In genomic region chr17:82320956-82321927, GRCh38 we compare ENCODE assay signal across 1 cellular context.
A peak's percentile ranks its signal among the peaks of the same experiment; 100 is the strongest.
TF ChIP-seq lines count a peak whose summit lies in the region.

No MANE protein-coding gene starts in this region.

TF ChIP-seq in HepG2, 621 proteins besides CTCF, POLR2A, EP300 and RAD21 (continued from another document and continues in another):
- TF ChIP-seq ZNF784 (CRISPR knock-in tag; IDR thresholded peaks at IDR 0.05; ENCODE audit: borderline replicate concordance), result no peak
- TF ChIP-seq ZNF768 (CRISPR knock-in tag; IDR thresholded peaks at IDR 0.05), result no peak; the same call in 1 of the 2 replicates
- no peak for TF ChIP-seq AHR (CRISPR knock-in tag; IDR thresholded peaks at IDR 0.05)
- TF ChIP-seq FOXA3 (CRISPR knock-in tag; IDR thresholded peaks at IDR 0.05), result no peak; the same call in 1 of the 2 replicates
- TF ChIP-seq ZNF331 (CRISPR knock-in tag; IDR thresholded peaks at IDR 0.05), result no peak; the same call in 1 of the 2 replicates
- TF ChIP-seq SETDB1 (CRISPR knock-in tag; IDR thresholded peaks at IDR 0.05; ENCODE audit: borderline replicate concordance), result no peak
- TF ChIP-seq, protein P1, sequence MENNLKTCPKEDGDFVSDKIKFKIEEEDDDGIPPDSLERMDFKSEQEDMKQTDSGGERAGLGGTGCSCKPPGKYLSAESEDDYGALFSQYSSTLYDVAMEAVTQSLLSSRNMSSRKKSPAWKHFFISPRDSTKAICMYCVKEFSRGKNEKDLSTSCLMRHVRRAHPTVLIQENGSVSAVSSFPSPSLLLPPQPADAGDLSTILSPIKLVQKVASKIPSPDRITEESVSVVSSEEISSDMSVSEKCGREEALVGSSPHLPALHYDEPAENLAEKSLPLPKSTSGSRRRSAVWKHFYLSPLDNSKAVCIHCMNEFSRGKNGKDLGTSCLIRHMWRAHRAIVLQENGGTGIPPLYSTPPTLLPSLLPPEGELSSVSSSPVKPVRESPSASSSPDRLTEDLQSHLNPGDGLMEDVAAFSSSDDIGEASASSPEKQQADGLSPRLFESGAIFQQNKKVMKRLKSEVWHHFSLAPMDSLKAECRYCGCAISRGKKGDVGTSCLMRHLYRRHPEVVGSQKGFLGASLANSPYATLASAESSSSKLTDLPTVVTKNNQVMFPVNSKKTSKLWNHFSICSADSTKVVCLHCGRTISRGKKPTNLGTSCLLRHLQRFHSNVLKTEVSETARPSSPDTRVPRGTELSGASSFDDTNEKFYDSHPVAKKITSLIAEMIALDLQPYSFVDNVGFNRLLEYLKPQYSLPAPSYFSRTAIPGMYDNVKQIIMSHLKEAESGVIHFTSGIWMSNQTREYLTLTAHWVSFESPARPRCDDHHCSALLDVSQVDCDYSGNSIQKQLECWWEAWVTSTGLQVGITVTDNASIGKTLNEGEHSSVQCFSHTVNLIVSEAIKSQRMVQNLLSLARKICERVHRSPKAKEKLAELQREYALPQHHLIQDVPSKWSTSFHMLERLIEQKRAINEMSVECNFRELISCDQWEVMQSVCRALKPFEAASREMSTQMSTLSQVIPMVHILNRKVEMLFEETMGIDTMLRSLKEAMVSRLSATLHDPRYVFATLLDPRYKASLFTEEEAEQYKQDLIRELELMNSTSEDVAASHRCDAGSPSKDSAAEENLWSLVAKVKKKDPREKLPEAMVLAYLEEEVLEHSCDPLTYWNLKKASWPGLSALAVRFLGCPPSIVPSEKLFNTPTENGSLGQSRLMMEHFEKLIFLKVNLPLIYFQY (CRISPR knock-in tag; IDR thresholded peaks at IDR 0.05; ENCODE audit: borderline replicate concordance), result no peak
- TF ChIP-seq, protein P2, sequence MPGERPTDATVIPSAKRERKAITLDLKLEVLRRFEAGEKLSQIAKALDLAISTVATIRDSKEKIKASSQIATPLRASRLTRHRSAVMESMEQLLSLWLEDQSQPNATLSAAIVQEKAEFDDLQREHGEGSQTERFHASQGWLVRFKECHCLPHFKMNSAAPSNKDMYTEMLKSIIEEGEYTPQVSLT (CRISPR knock-in tag; IDR thresholded peaks at IDR 0.05; ENCODE audit: borderline replicate concordance, low read depth), result no peak
- TF ChIP-seq POLR2AphosphoS5 (IDR thresholded peaks at IDR 0.05; ENCODE audit: low read depth, low read length), result no peak
- peak; percentile 44; the same call in 1 of the 2 replicates for TF ChIP-seq IRF2 (CRISPR knock-in tag; IDR thresholded peaks at IDR 0.05)
- 0 out of 2 replicates have a peak, but pooled peaks have one; percentile 65 for TF ChIP-seq CENPT (CRISPR knock-in tag; IDR thresholded peaks at IDR 0.05; ENCODE audit: low read depth)
- TF ChIP-seq IKZF4 (CRISPR knock-in tag; IDR thresholded peaks at IDR 0.05; ENCODE audit: borderline replicate concordance, low read depth, not compliant biosample characterization), result no peak
- no peak for TF ChIP-seq DNMT3B (CRISPR knock-in tag; conservative IDR thresholded peaks at IDR 0.05)
- peak; percentile 63; the same call in 1 of the 2 replicates for TF ChIP-seq ARNT2 (CRISPR knock-in tag; IDR thresholded peaks at IDR 0.05; ENCODE audit: low read depth)
- TF ChIP-seq KLF6 (CRISPR knock-in tag; IDR thresholded peaks at IDR 0.05), result no peak
- TF ChIP-seq, protein P3, sequence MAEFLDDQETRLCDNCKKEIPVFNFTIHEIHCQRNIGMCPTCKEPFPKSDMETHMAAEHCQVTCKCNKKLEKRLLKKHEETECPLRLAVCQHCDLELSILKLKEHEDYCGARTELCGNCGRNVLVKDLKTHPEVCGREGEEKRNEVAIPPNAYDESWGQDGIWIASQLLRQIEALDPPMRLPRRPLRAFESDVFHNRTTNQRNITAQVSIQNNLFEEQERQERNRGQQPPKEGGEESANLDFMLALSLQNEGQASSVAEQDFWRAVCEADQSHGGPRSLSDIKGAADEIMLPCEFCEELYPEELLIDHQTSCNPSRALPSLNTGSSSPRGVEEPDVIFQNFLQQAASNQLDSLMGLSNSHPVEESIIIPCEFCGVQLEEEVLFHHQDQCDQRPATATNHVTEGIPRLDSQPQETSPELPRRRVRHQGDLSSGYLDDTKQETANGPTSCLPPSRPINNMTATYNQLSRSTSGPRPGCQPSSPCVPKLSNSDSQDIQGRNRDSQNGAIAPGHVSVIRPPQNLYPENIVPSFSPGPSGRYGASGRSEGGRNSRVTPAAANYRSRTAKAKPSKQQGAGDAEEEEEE (CRISPR knock-in tag; IDR thresholded peaks at IDR 0.05; ENCODE audit: borderline replicate concordance), result no peak
- TF ChIP-seq HNRNPUL1 (IDR thresholded peaks at IDR 0.05; ENCODE audit: low read depth, low read length), result no peak
- peak; percentile 25; the same call in 1 of the 2 replicates for TF ChIP-seq CHCHD3 (CRISPR knock-in tag; IDR thresholded peaks at IDR 0.05)
- 0 out of 2 replicates have a peak, but pooled peaks have one; percentile 52 for TF ChIP-seq AKAP8 (CRISPR knock-in tag; IDR thresholded peaks at IDR 0.05)
- TF ChIP-seq, protein P4, sequence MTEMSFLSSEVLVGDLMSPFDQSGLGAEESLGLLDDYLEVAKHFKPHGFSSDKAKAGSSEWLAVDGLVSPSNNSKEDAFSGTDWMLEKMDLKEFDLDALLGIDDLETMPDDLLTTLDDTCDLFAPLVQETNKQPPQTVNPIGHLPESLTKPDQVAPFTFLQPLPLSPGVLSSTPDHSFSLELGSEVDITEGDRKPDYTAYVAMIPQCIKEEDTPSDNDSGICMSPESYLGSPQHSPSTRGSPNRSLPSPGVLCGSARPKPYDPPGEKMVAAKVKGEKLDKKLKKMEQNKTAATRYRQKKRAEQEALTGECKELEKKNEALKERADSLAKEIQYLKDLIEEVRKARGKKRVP (CRISPR knock-in tag; IDR thresholded peaks at IDR 0.05), result no peak
- TF ChIP-seq, protein P5, sequence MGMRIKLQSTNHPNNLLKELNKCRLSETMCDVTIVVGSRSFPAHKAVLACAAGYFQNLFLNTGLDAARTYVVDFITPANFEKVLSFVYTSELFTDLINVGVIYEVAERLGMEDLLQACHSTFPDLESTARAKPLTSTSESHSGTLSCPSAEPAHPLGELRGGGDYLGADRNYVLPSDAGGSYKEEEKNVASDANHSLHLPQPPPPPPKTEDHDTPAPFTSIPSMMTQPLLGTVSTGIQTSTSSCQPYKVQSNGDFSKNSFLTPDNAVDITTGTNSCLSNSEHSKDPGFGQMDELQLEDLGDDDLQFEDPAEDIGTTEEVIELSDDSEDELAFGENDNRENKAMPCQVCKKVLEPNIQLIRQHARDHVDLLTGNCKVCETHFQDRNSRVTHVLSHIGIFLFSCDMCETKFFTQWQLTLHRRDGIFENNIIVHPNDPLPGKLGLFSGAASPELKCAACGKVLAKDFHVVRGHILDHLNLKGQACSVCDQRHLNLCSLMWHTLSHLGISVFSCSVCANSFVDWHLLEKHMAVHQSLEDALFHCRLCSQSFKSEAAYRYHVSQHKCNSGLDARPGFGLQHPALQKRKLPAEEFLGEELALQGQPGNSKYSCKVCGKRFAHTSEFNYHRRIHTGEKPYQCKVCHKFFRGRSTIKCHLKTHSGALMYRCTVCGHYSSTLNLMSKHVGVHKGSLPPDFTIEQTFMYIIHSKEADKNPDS (CRISPR knock-in tag; IDR thresholded peaks at IDR 0.05), result no peak
- TF ChIP-seq, protein P6, sequence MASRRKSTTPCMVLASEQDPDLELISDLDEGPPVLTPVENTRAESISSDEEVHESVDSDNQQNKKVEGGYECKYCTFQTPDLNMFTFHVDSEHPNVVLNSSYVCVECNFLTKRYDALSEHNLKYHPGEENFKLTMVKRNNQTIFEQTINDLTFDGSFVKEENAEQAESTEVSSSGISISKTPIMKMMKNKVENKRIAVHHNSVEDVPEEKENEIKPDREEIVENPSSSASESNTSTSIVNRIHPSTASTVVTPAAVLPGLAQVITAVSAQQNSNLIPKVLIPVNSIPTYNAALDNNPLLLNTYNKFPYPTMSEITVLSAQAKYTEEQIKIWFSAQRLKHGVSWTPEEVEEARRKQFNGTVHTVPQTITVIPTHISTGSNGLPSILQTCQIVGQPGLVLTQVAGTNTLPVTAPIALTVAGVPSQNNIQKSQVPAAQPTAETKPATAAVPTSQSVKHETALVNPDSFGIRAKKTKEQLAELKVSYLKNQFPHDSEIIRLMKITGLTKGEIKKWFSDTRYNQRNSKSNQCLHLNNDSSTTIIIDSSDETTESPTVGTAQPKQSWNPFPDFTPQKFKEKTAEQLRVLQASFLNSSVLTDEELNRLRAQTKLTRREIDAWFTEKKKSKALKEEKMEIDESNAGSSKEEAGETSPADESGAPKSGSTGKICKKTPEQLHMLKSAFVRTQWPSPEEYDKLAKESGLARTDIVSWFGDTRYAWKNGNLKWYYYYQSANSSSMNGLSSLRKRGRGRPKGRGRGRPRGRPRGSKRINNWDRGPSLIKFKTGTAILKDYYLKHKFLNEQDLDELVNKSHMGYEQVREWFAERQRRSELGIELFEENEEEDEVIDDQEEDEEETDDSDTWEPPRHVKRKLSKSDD (CRISPR knock-in tag; IDR thresholded peaks at IDR 0.05; ENCODE audit: low read depth), result peak; percentile 46; the same call in 1 of the 2 replicates
- no peak for TF ChIP-seq WIZ (CRISPR knock-in tag; IDR thresholded peaks at IDR 0.05)
- TF ChIP-seq PTBP1 (IDR thresholded peaks at IDR 0.05; ENCODE audit: low read depth, low read length, poor library complexity, severe bottlenecking), result no peak
- TF ChIP-seq JUNB (CRISPR knock-in tag; IDR thresholded peaks at IDR 0.05; ENCODE audit: borderline replicate concordance), result no peak
- TF ChIP-seq ZNF615 (CRISPR knock-in tag; IDR thresholded peaks at IDR 0.05; ENCODE audit: borderline replicate concordance), result no peak
- TF ChIP-seq, protein P7, sequence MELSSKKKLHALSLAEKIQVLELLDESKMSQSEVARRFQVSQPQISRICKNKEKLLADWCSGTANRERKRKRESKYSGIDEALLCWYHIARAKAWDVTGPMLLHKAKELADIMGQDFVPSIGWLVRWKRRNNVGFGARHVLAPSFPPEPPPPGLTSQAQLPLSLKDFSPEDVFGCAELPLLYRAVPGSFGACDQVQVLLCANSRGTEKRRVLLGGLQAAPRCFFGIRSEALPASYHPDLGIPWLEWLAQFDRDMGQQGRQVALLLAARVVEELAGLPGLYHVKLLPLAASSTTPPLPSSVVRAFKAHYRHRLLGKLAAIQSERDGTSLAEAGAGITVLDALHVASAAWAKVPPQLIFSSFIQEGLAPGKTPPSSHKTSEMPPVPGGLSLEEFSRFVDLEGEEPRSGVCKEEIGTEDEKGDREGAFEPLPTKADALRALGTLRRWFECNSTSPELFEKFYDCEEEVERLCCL (CRISPR knock-in tag; IDR thresholded peaks at IDR 0.05; ENCODE audit: borderline replicate concordance), result no peak
- no peak for TF ChIP-seq ONECUT2 (CRISPR knock-in tag; IDR thresholded peaks at IDR 0.05)
- TF ChIP-seq, protein P8, sequence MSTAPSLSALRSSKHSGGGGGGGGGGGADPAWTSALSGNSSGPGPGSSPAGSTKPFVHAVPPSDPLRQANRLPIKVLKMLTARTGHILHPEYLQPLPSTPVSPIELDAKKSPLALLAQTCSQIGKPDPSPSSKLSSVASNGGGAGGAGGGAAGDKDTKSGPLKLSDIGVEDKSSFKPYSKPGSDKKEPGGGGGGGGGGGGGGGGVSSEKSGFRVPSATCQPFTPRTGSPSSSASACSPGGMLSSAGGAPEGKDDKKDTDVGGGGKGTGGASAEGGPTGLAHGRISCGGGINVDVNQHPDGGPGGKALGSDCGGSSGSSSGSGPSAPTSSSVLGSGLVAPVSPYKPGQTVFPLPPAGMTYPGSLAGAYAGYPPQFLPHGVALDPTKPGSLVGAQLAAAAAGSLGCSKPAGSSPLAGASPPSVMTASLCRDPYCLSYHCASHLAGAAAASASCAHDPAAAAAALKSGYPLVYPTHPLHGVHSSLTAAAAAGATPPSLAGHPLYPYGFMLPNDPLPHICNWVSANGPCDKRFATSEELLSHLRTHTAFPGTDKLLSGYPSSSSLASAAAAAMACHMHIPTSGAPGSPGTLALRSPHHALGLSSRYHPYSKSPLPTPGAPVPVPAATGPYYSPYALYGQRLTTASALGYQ (CRISPR knock-in tag; IDR thresholded peaks at IDR 0.05), result no peak
- no peak for TF ChIP-seq U2AF2 (IDR thresholded peaks at IDR 0.05; ENCODE audit: low read depth, low read length)
- TF ChIP-seq, protein P9, sequence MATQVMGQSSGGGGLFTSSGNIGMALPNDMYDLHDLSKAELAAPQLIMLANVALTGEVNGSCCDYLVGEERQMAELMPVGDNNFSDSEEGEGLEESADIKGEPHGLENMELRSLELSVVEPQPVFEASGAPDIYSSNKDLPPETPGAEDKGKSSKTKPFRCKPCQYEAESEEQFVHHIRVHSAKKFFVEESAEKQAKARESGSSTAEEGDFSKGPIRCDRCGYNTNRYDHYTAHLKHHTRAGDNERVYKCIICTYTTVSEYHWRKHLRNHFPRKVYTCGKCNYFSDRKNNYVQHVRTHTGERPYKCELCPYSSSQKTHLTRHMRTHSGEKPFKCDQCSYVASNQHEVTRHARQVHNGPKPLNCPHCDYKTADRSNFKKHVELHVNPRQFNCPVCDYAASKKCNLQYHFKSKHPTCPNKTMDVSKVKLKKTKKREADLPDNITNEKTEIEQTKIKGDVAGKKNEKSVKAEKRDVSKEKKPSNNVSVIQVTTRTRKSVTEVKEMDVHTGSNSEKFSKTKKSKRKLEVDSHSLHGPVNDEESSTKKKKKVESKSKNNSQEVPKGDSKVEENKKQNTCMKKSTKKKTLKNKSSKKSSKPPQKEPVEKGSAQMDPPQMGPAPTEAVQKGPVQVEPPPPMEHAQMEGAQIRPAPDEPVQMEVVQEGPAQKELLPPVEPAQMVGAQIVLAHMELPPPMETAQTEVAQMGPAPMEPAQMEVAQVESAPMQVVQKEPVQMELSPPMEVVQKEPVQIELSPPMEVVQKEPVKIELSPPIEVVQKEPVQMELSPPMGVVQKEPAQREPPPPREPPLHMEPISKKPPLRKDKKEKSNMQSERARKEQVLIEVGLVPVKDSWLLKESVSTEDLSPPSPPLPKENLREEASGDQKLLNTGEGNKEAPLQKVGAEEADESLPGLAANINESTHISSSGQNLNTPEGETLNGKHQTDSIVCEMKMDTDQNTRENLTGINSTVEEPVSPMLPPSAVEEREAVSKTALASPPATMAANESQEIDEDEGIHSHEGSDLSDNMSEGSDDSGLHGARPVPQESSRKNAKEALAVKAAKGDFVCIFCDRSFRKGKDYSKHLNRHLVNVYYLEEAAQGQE (IDR thresholded peaks at IDR 0.05; ENCODE audit: borderline replicate concordance in 1 of 2, low read depth in 1 of 2, low read length in 2 of 2), result no peak
- TF ChIP-seq, protein P10, sequence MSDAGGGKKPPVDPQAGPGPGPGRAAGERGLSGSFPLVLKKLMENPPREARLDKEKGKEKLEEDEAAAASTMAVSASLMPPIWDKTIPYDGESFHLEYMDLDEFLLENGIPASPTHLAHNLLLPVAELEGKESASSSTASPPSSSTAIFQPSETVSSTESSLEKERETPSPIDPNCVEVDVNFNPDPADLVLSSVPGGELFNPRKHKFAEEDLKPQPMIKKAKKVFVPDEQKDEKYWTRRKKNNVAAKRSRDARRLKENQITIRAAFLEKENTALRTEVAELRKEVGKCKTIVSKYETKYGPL (CRISPR knock-in tag; IDR thresholded peaks at IDR 0.05), result no peak
- TF ChIP-seq GATA4 (IDR thresholded peaks at IDR 0.05; ENCODE audit: borderline replicate concordance, low read depth), result no peak
- no peak for TF ChIP-seq FOXC1 (CRISPR knock-in tag; IDR thresholded peaks at IDR 0.05; ENCODE audit: borderline replicate concordance)
- TF ChIP-seq, protein P11, sequence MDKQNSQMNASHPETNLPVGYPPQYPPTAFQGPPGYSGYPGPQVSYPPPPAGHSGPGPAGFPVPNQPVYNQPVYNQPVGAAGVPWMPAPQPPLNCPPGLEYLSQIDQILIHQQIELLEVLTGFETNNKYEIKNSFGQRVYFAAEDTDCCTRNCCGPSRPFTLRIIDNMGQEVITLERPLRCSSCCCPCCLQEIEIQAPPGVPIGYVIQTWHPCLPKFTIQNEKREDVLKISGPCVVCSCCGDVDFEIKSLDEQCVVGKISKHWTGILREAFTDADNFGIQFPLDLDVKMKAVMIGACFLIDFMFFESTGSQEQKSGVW (CRISPR knock-in tag; IDR thresholded peaks at IDR 0.05; ENCODE audit: borderline replicate concordance), result no peak
- TF ChIP-seq ZNF44 (CRISPR knock-in tag; IDR thresholded peaks at IDR 0.05), result no peak
